ENCODE assay signal across 8 cellular contexts in the genomic region with DNA sequence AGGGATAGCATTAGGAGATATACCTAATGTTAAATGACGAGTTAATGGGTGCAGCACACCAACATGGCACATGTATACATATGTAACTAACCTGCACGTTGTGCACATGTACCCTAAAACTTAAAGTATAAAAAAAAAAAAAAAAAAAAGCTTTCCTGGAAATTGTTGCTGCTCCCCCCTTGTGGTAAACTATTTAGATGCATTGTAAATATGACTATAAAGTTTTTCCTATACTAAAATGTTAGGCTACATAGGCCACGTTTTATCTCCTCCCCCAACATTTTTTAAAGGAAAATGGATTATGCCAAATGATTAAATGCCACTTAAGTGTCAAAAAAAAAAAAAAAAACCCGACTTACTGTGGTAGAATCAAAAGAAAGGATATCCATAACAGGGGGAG.
A peak's percentile ranks its signal among the peaks of the same experiment; 100 is the strongest.
DNase-seq lines count a peak whose midpoint lies in the region; TF ChIP-seq lines count a peak whose summit lies in the region.
"Not testable (repeated sequence)": the region's sequence is repeated elsewhere in the genome, so short reads cannot be mapped to it uniquely, and the experiment has no call there.

No MANE protein-coding gene starts in this region.

- H3K4me1 ChIP-seq in left ventricle myocardium inferior: peaks cover 20% of the 10 kb centered on the region

- intact Hi-C loops in left ventricle myocardium inferior (cut with micrococcal nuclease): loop anchor here (10.0 kb wide), 1 partner anchor 104 kb away; the partner anchor contains the start of gene DUSP6

- H3K4me3 Mint-ChIP-seq in brain, nephron: not testable (repeated sequence)

- H3K27me3 Mint-ChIP-seq in brain; nephron (ENCODE audit: low read depth): not testable (repeated sequence)

- H3K27me3 ChIP-seq in left ventricle myocardium inferior (ENCODE audit: low read depth): not testable (repeated sequence)

- not testable (repeated sequence) for H3K36me3 ChIP-seq in left ventricle myocardium inferior

- H3K27ac Mint-ChIP-seq in brain, nephron: not testable (repeated sequence)

- H3K9me3 ChIP-seq in left ventricle myocardium inferior (replicated peaks): not testable (repeated sequence)

- not testable (repeated sequence) for H3K36me3 Mint-ChIP-seq in brain; nephron (ENCODE audit: low read depth)

- H3K27ac ChIP-seq in 22Rv1; RWPE1; left ventricle myocardium inferior (replicated peaks): not testable (repeated sequence)

- not testable (repeated sequence) for H3K4me3 ChIP-seq in LNCaP clone FGC (ENCODE audit: low read depth, low read length); epithelial cell of esophagus (ENCODE audit: low read length); left ventricle myocardium inferior

- H3K9me3 Mint-ChIP-seq in brain, nephron: not testable (repeated sequence)

- POLR2A ChIA-PET in RWPE1 (lab: Yijun Ruan, JAX; ENCODE audit: low non-redundant PET): not testable (repeated sequence)

- H3K4me1 Mint-ChIP-seq in brain (peaks cover 17% of the 10 kb centered on the region), nephron (peaks cover 17% of the 10 kb centered on the region)

- DNase-seq in DMS53 (lab: John Stamatoyannopoulos, UW) (peak; percentile 6), epithelial cell of esophagus (ENCODE audit: low read depth) (peak; percentile 10)
- not testable (repeated sequence) for DNase-seq in LNCaP clone FGC (ENCODE audit: low read depth); RWPE1 (ENCODE audit: low spot score); left ventricle myocardium inferior

- peak; percentile 40 for TF ChIP-seq CTCF in 22Rv1 (IDR thresholded peaks at IDR 0.05)
- TF ChIP-seq CTCF in LNCaP clone FGC (IDR thresholded peaks at IDR 0.05; ENCODE audit: control insufficient read depth, extremely low read depth, insufficient read depth): 0 out of 2 replicates have a peak, but pooled peaks have one; percentile 15
- peak; percentile 28; the same call in 1 of the 2 replicates for TF ChIP-seq CTCF in RWPE1 (conservative IDR thresholded peaks at IDR 0.05; ENCODE audit: low read depth)
- peak; percentile 42 to 49 for TF ChIP-seq CTCF in brain (conservative IDR thresholded peaks at IDR 0.05)
- peak; percentile 27 for TF ChIP-seq CTCF in epithelial cell of esophagus (IDR thresholded peaks at IDR 0.05; ENCODE audit: insufficient read depth, low read depth, low read length, missing control alignments)
- peak; percentile 33 for TF ChIP-seq CTCF in left ventricle myocardium inferior (IDR thresholded peaks at IDR 0.05; ENCODE audit: borderline replicate concordance)
- TF ChIP-seq CTCF in nephron (IDR thresholded peaks at IDR 0.05; ENCODE audit: unreplicated experiment in 3 of 3): peak in 2 of 3 experiments; percentile 14 to 24

- CTCF ChIA-PET in RWPE1 (lab: Yijun Ruan, JAX): interaction anchor here (1.0 kb wide), 1 partner anchor 107 kb away, joined by 14 read pairs; the partner anchor contains the start of gene DUSP6
